24 cellular contexts compared by ENCODE assay signal in the genomic region with DNA sequence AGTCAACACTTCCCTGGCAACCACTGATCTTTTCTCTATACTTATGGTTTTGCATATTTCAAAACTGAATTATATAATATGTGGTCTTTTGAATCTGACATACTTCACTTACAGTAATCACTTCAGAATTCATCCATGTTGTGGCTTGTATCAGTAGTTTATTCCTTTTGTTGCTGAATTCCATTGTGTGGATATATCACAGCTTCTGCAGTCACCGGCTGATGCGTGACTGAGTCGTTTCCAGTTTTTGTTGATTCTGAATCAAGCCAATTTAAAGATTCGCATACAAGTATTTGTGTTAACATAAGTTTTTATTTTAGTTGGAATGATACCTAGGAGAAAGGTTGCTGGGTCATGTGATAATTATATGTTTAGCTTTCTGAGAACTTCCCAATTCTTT.
DNase-seq lines count a peak whose midpoint lies in the region; ATAC-seq, FAIRE-seq and TF ChIP-seq lines count a peak whose summit lies in the region.
"Had no signal": no experiment of that assay in that cellular context is flagged by ENCODE, and none has a peak within 500 bp of the region (broad histone marks: within the 10 kb centered on the region; RNA-seq: fewer than 3 reads in every experiment).

No MANE protein-coding gene starts in this region.

- H3K9me3 ChIP-seq in mammary epithelial cell (replicated peaks; ENCODE audit: insufficient read depth, low read length) = no peaks in the 10 kb centered on the region
- H3K9me3 ChIP-seq in osteoblast (ENCODE audit: low read depth, low read length) = no peaks in the 10 kb centered on the region
- H3K9me3 ChIP-seq in tibial nerve = peaks cover 0 to 1% (median 0%) of the 10 kb centered on the region in 4 donors
- H3K9me3 ChIP-seq: BE2C, HAP-1 had no signal

- H3K27ac ChIP-seq in mammary epithelial cell (ENCODE audit: insufficient read depth, low read depth, low read length) (peak overlapping the region; percentile 60), epithelial cell of prostate (peak overlapping the region; percentile 47), osteoblast (ENCODE audit: low read depth, low read length) (no peak overlapping the region), tibial nerve (no peak overlapping the region)
- H3K27ac ChIP-seq: GM23248 had no signal

- no peaks in the 10 kb centered on the region for H3K36me3 Mint-ChIP-seq in MCF 10A (ENCODE audit: insufficient read depth, unreplicated experiment)
- H3K36me3 Mint-ChIP-seq: CD4-positive, CD25-positive, alpha-beta regulatory T cell; CD8-positive, alpha-beta memory T cell had no signal

- CTCF ChIA-PET in mammary epithelial cell (lab: Charles Lee; ENCODE audit: low non-redundant PET) (no interaction called here), MCF 10A (lab: Yijun Ruan, JAX) (no interaction called here)

- H3K36me3 ChIP-seq in mammary epithelial cell (ENCODE audit: insufficient read depth, low read length) = no peaks in the 10 kb centered on the region
- H3K36me3 ChIP-seq in bronchial epithelial cell (ENCODE audit: control insufficient read depth, insufficient read depth, low read length) = no peaks in the 10 kb centered on the region
- H3K36me3 ChIP-seq in osteoblast (ENCODE audit: insufficient read depth, low read length) = no peaks in the 10 kb centered on the region
- no peaks in the 10 kb centered on the region for H3K36me3 ChIP-seq in tibial nerve
- H3K36me3 ChIP-seq: BE2C, HAP-1 had no signal

- H2AFZ ChIP-seq in mammary epithelial cell (ENCODE audit: low read depth, low read length) = peak overlapping the region; percentile 37
- H2AFZ ChIP-seq in osteoblast (ENCODE audit: low read length) = no peak overlapping the region
- H2AFZ ChIP-seq: GM23248 had no signal

- H3K4me3 ChIP-seq in mammary epithelial cell (replicated peaks in 1 of 3; ENCODE audit: insufficient read depth in 1 of 3, low read depth in 2 of 3, low read length in 3 of 3) (no peak overlapping the region), bronchial epithelial cell (ENCODE audit: low read depth, low read length) (no peak overlapping the region), osteoblast (ENCODE audit: insufficient read depth, low read length) (no peak overlapping the region), tibial nerve (no peak overlapping the region)
- H3K4me3 ChIP-seq: GM23248, HAP-1 had no signal

- H3K4me2 ChIP-seq in mammary epithelial cell (ENCODE audit: insufficient read depth, low read depth, low read length) (peak overlapping the region; percentile 48), osteoblast (ENCODE audit: insufficient read depth, low read length) (no peak overlapping the region)

- POLR2A ChIA-PET in MCF 10A (lab: Yijun Ruan, JAX) = no interaction called here

- H3K4me1 Mint-ChIP-seq in MCF 10A (ENCODE audit: insufficient read depth, unreplicated experiment) = peaks cover 21% of the 10 kb centered on the region
- H3K4me1 Mint-ChIP-seq: CD4-positive, CD25-positive, alpha-beta regulatory T cell; CD8-positive, alpha-beta memory T cell had no signal

- TF ChIP-seq CTCF in mammary epithelial cell (conservative IDR thresholded peaks at IDR 0.05 in 1 of 2, IDR thresholded peaks at IDR 0.05 in 1 of 2; ENCODE audit: extremely low read depth in 1 of 2, insufficient read depth in 1 of 2, low read depth in 1 of 2, low read length in 2 of 2) (no peak), MCF 10A (IDR thresholded peaks at IDR 0.05; ENCODE audit: unreplicated experiment) (no peak), bronchial epithelial cell (IDR thresholded peaks at IDR 0.05; ENCODE audit: insufficient read depth, low read length, severe bottlenecking) (no peak), osteoblast (IDR thresholded peaks at IDR 0.05; ENCODE audit: extremely low read depth, low read depth, low read length) (no peak), tibial nerve (IDR thresholded peaks at IDR 0.05) (no peak)

- intact Hi-C loops in mammary epithelial cell (cut with micrococcal nuclease) = loop anchor here (5.0 kb wide), 1 partner anchor 274 kb away; no protein-coding TSS in a partner anchor
- intact Hi-C loops in MCF 10A (cut with micrococcal nuclease) = no loop called here

- H3K27me3 Mint-ChIP-seq in MCF 10A (ENCODE audit: insufficient read depth, unreplicated experiment) = no peaks in the 10 kb centered on the region
- H3K27me3 Mint-ChIP-seq: CD4-positive, CD25-positive, alpha-beta regulatory T cell; CD8-positive, alpha-beta memory T cell had no signal

- no peaks in the 10 kb centered on the region for H3K9me3 Mint-ChIP-seq in MCF 10A (ENCODE audit: unreplicated experiment)

- no peaks in the 10 kb centered on the region for H3K27me3 ChIP-seq in mammary epithelial cell (ENCODE audit: insufficient read depth, low read length)
- H3K27me3 ChIP-seq in bronchial epithelial cell (ENCODE audit: control insufficient read depth, insufficient read depth, low read length) = no peaks in the 10 kb centered on the region
- H3K27me3 ChIP-seq in osteoblast (ENCODE audit: insufficient read depth, low read length) = no peaks in the 10 kb centered on the region
- no peaks in the 10 kb centered on the region for H3K27me3 ChIP-seq in tibial nerve
- H3K27me3 ChIP-seq: BE2C had no signal

- peaks cover 6% of the 10 kb centered on the region for H3K4me1 ChIP-seq in mammary epithelial cell (ENCODE audit: insufficient read depth, low read length)
- peaks cover 29% of the 10 kb centered on the region for H3K4me1 ChIP-seq in osteoblast (ENCODE audit: insufficient read depth, low read length)
- peaks cover 0 to 24% (median 4%) of the 10 kb centered on the region in 4 donors for H3K4me1 ChIP-seq in tibial nerve
- H3K4me1 ChIP-seq: HAP-1 had no signal

- peak; percentile 48 for DNase-seq in mammary epithelial cell
- no peak for DNase-seq in MCF 10A (ENCODE audit: unreplicated experiment)
- DNase-seq in bronchial epithelial cell (ENCODE audit: low read depth) = peak; percentile 93
- DNase-seq in epithelial cell of prostate (ENCODE audit: low read depth, low spot score) = no peak
- DNase-seq in osteoblast (ENCODE audit: insufficient read length, low spot score, missing footprints) = peak; percentile 21
- no peak for DNase-seq in tibial nerve (ENCODE audit: low spot score in 2 of 2)
- DNase-seq: ACHN; BE2C; C1 segment of cervical spinal cord; CD4-positive, CD25-positive, alpha-beta regulatory T cell; CD8-positive, alpha-beta memory T cell; COR-L47; DMS 273 treated with DMSO at 0.1 percent for 48 hours; DMS53; DND-41; EL; GM23248 had no signal

- H3K9ac ChIP-seq in mammary epithelial cell (ENCODE audit: insufficient read depth, low read length) = no peak overlapping the region
- H3K9ac ChIP-seq: GM23248 had no signal

- no peak for TF ChIP-seq EP300 in tibial nerve (IDR thresholded peaks at IDR 0.05)

- dilution Hi-C loops in mammary epithelial cell (cut with HindIII; ENCODE audit: low sequenced_read_pairs) = no loop called here

- FAIRE-seq in bronchial epithelial cell (lab: Jason Lieb, UNC) = no peak
- FAIRE-seq: A204.1, GM12891, GM19239, HepG2 had no signal

- no peaks in the 10 kb centered on the region for H4K20me1 ChIP-seq in mammary epithelial cell (ENCODE audit: insufficient read depth, low read length)
- H4K20me1 ChIP-seq in osteoblast (ENCODE audit: insufficient read depth, low read length) = no peaks in the 10 kb centered on the region

- in situ Hi-C loops in mammary epithelial cell (cut with MboI; ENCODE audit: low sequenced_read_pairs in 2 of 2) = no loop called here

- 14% methylated on average over 4 of the region's 4 CpGs for WGBS in mammary epithelial cell (ENCODE audit: low coverage, missing lambda C conversion rate)
- WGBS in tibial nerve, 2 donors = 77 to 87% methylated on average over 4 of the region's 4 CpGs

- H3K27ac Mint-ChIP-seq in MCF 10A (ENCODE audit: low read depth, unreplicated experiment) = no peak overlapping the region
- H3K27ac Mint-ChIP-seq: CD4-positive, CD25-positive, alpha-beta regulatory T cell; CD8-positive, alpha-beta memory T cell had no signal

- TF ChIP-seq POLR2A in tibial nerve (IDR thresholded peaks at IDR 0.05) = no peak

- no peak overlapping the region for H3K4me3 Mint-ChIP-seq in MCF 10A (ENCODE audit: unreplicated experiment)
- H3K4me3 Mint-ChIP-seq: CD4-positive, CD25-positive, alpha-beta regulatory T cell; CD8-positive, alpha-beta memory T cell had no signal

- H3K79me2 ChIP-seq in mammary epithelial cell (ENCODE audit: insufficient read depth, low read length) = no peaks in the 10 kb centered on the region
- no peaks in the 10 kb centered on the region for H3K79me2 ChIP-seq in osteoblast (ENCODE audit: insufficient read depth, low read length)

- BruUV-seq in mammary epithelial cell (replicated peaks; lab: Mats Ljungman, UMichigan) (no TSS peak), MCF 10A (replicated peaks; lab: Mats Ljungman, UMichigan) (no TSS peak)

- ATAC-seq in GM21529 (IDR thresholded peaks at IDR 0.05; ENCODE audit: unreplicated experiment) (no peak), SK-N-SH treated with all-trans-retinoic acid at 6 μM for 48 hours (no peak)
- ATAC-seq: HepG2 had no signal

TF ChIP-seq in SK-N-SH treated with all-trans-retinoic acid at 6 μM for 48 hours, 23 proteins besides CTCF, POLR2A, EP300 and RAD21:
- TF ChIP-seq ZC3H10 (CRISPR knock-in tag; IDR thresholded peaks at IDR 0.05) (no peak), RARB (CRISPR knock-in tag; IDR thresholded peaks at IDR 0.05) (no peak), ZNF565 (CRISPR knock-in tag; conservative IDR thresholded peaks at IDR 0.05; ENCODE audit: low read depth) (no peak), ESRRG (CRISPR knock-in tag; IDR thresholded peaks at IDR 0.05) (no peak)
- TF ChIP-seq, protein P1, sequence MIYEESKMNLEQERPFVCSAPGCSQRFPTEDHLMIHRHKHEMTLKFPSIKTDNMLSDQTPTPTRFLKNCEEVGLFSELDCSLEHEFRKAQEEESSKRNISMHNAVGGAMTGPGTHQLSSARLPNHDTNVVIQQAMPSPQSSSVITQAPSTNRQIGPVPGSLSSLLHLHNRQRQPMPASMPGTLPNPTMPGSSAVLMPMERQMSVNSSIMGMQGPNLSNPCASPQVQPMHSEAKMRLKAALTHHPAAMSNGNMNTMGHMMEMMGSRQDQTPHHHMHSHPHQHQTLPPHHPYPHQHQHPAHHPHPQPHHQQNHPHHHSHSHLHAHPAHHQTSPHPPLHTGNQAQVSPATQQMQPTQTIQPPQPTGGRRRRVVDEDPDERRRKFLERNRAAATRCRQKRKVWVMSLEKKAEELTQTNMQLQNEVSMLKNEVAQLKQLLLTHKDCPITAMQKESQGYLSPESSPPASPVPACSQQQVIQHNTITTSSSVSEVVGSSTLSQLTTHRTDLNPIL (CRISPR knock-in tag; IDR thresholded peaks at IDR 0.05; ENCODE audit: low read depth) = no peak

Comparison
In these comparisons a context has a peak if more than half of its experiments do, and no peak if none do; other contexts are left out.
1. DNase-seq: peak in mammary epithelial cell (single experiment), bronchial epithelial cell (single experiment) and osteoblast (single experiment); none in MCF 10A (single experiment), epithelial cell of prostate (single experiment) and tibial nerve (0 of 2).
2. H3K27ac ChIP-seq: peak in mammary epithelial cell (single experiment) and epithelial cell of prostate (single experiment); none in osteoblast (single experiment) and tibial nerve (0 of 4).